8 cellular contexts compared by ENCODE assay signal in the genomic region with DNA sequence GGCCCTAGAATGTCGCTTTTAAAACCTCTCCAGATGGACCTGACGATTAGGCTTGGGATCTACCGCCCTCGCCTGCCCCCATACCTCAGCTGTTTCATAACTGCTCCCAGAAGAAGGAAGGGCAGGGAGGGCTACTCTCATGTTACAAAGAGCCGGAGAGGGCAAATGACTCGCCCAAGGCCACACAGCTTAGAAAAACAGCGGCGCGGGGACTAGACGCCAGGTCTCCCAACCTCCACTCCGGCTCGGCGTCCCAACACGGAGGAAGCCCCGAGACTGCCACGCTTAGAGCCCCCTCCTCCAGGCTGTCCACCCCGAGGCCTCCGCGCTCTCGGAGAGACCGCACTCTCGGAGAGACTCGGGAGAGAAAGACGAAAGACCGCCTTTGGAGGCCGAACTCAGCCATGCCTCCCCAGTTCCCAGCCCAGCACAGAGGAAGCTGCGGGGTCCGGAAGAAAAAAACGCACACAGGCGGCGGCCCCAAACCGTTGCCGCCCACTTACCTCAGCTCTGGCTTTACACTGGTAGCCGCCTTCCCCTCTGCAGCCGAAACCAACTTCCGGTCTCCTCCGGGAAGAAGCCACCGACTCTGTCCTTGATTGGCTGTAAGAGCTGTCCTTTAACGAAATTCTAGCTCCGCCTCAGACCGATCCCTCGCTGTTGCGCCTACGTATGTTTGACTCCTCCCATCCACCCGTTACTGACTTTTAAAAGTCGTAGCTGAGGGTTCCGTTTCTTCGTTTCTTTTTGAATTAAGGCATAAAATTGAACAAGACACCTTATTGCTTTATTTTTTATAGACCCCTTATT. TPM values are rescaled to one million over a fixed set of nuclear protein-coding genes. Genes with fewer than 3 reads are reported as not detected.
A peak's percentile ranks its signal among the peaks of the same experiment; 100 is the strongest.
DNase-seq lines count a peak whose midpoint lies in the region; TF ChIP-seq lines count a peak whose summit lies in the region.

A gene with protein sequence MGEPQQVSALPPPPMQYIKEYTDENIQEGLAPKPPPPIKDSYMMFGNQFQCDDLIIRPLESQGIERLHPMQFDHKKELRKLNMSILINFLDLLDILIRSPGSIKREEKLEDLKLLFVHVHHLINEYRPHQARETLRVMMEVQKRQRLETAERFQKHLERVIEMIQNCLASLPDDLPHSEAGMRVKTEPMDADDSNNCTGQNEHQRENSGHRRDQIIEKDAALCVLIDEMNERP (minus strand): TSS at position 549 of the 810 bp plus-strand sequence. CDS start 3,434 bp downstream, outside the sequence.

- H3K27ac Mint-ChIP-seq in neural crest cell (ENCODE audit: unreplicated experiment): peak within 1 kb of the TSS; percentile 96

- H3K27ac ChIP-seq in MM.1S (ENCODE audit: low read length) (peak within 1 kb of the TSS; percentile 59; the same call in 1 of the 2 replicates), stomach smooth muscle (ENCODE audit: low read length) (peak within 1 kb of the TSS; percentile 83)

- peak within 1 kb of the TSS; percentile 96 for H3K4me3 Mint-ChIP-seq in neural crest cell

- H3K27me3 ChIP-seq in HAP-1 (ENCODE audit: low read depth) (no peaks in the 10 kb centered on the region), MM.1S (replicated peaks; ENCODE audit: insufficient read depth, low read length) (no peaks in the 10 kb centered on the region), stomach smooth muscle (ENCODE audit: control insufficient read depth in 1 of 2, insufficient read depth in 2 of 2, low read length in 2 of 2) (no peaks in the 10 kb centered on the region)

- H3K4me1 Mint-ChIP-seq in neural crest cell: peaks cover 12% of the 10 kb centered on the region

- H3K4me2 ChIP-seq in MM.1S (ENCODE audit: low read depth, low read length): peak within 1 kb of the TSS; percentile 78

- H3K36me3 ChIP-seq in ES-I3 (ENCODE audit: insufficient read depth, low read length) (peaks cover 3% of the 10 kb centered on the region; the same call in 1 of the 2 replicates), HAP-1 (replicated peaks) (peaks cover 20% of the 10 kb centered on the region), MM.1S (replicated peaks; ENCODE audit: insufficient read depth, low read length) (no peaks in the 10 kb centered on the region; the same call in 1 of the 2 replicates), stomach smooth muscle (ENCODE audit: control insufficient read depth in 2 of 2, insufficient read depth in 2 of 2, low read length in 2 of 2) (peaks cover 5 to 6% of the 10 kb centered on the region in 2 donors)

- TF ChIP-seq CTCF in MM.1S (IDR thresholded peaks at IDR 0.05; ENCODE audit: low read length): no peak
- no peak for TF ChIP-seq CTCF in foreskin fibroblast (IDR thresholded peaks at IDR 0.05; ENCODE audit: low read depth, low read length)
- no peak for TF ChIP-seq CTCF in neural crest cell (conservative IDR thresholded peaks at IDR 0.05)

- H3K4me3 ChIP-seq in HAP-1: peak within 1 kb of the TSS; percentile 85
- H3K4me3 ChIP-seq in MM.1S (ENCODE audit: low read length): peak within 1 kb of the TSS; percentile 88
- H3K4me3 ChIP-seq in foreskin fibroblast (ENCODE audit: low read depth in 1 of 2, low read length in 2 of 2): peak within 1 kb of the TSS; percentile 88 to 98
- peak within 1 kb of the TSS; percentile 96 to 98 for H3K4me3 ChIP-seq in stomach smooth muscle (ENCODE audit: low read length in 2 of 2)

- in situ Hi-C loops in HAP-1 (cut with MboI; ENCODE audit: low sequenced_read_pairs): loop anchor here (25.0 kb wide), 1 partner anchor 1530 kb away; no protein-coding TSS in a partner anchor

- H3K9ac ChIP-seq in ES-I3 (ENCODE audit: low read depth, low read length) (peak within 1 kb of the TSS; percentile 90), MM.1S (ENCODE audit: low read length) (peak within 1 kb of the TSS; percentile 92), stomach smooth muscle (ENCODE audit: low read length in 2 of 2) (peak within 1 kb of the TSS; percentile 94 to 98)

- DNase-seq in HAP-1 (ENCODE audit: low spot score in 2 of 2) (peak; percentile 95 to 96), MM.1S (peak; percentile 99), SIG-M5 (lab: John Stamatoyannopoulos, UW) (peak; percentile 96), activated gamma-delta T cell (lab: John Stamatoyannopoulos, UW) (peak; percentile 49), foreskin fibroblast (peak; percentile 99), neural crest cell (ENCODE audit: low read depth, low spot score) (peak; percentile 82)

- peaks cover 48% of the 10 kb centered on the region for H3K79me2 ChIP-seq in MM.1S (ENCODE audit: low read length)

- H4K20me1 ChIP-seq in MM.1S (ENCODE audit: insufficient read depth, low read length): no peaks in the 10 kb centered on the region

- H2AFZ ChIP-seq in MM.1S (ENCODE audit: low read length): peak within 1 kb of the TSS; percentile 88

- H3K9me3 Mint-ChIP-seq in neural crest cell: no peaks in the 10 kb centered on the region

- H3K9me3 ChIP-seq in ES-I3 (ENCODE audit: control insufficient read depth, insufficient read depth, low read length) (no peaks in the 10 kb centered on the region), HAP-1 (no peaks in the 10 kb centered on the region), MM.1S (replicated peaks; ENCODE audit: insufficient read depth, low read length) (no peaks in the 10 kb centered on the region), stomach smooth muscle (ENCODE audit: control insufficient read depth in 2 of 2, low read length in 2 of 2) (no peaks in the 10 kb centered on the region)

- H3K4me1 ChIP-seq in ES-I3 (ENCODE audit: insufficient read depth, low read length) (no peaks in the 10 kb centered on the region), HAP-1 (no peaks in the 10 kb centered on the region; the same call in 1 of the 2 replicates), MM.1S (ENCODE audit: low read length) (peaks cover 8% of the 10 kb centered on the region), stomach smooth muscle (ENCODE audit: control insufficient read depth, insufficient read depth, low read length) (peaks cover 3% of the 10 kb centered on the region)

- H3K36me3 Mint-ChIP-seq in neural crest cell (ENCODE audit: low read depth): peaks cover 4% of the 10 kb centered on the region

- no peaks in the 10 kb centered on the region; the same call in 1 of the 2 replicates for H3F3A ChIP-seq in MM.1S (ENCODE audit: insufficient read depth, low read length)

- no peaks in the 10 kb centered on the region for H3K9me2 ChIP-seq in MM.1S (replicated peaks; ENCODE audit: insufficient read depth, low read length)

- peaks cover 6% of the 10 kb centered on the region for H3K27me3 Mint-ChIP-seq in neural crest cell (ENCODE audit: low read depth)

RNA-seq across cellular contexts. Expression of the gene that starts here (rescaled TPM):
- 11.6 and 11.7 TPM in 2 replicates for total RNA-seq in neural crest cell

Comparison
In these comparisons a context has a peak if more than half of its experiments do, and no peak if none do; other contexts are left out.
1. Peak in every context shown above with its lines: DNase-seq, H3K4me3 ChIP-seq and H3K27ac ChIP-seq.
2. DNase-seq: peak in every context shown above with its lines; median percentile 99 in MM.1S; 99 in foreskin fibroblast; 96 in SIG-M5; 96 in HAP-1; 82 in neural crest cell; 49 in activated gamma-delta T cell.